ENCODE assay signal across 8 cellular contexts in genomic region chr3:190617185-190617584, GRCh38.
DNase-seq lines count a peak whose midpoint lies in the region; ATAC-seq, FAIRE-seq and TF ChIP-seq lines count a peak whose summit lies in the region.

No MANE protein-coding gene starts in this region.

- TF ChIP-seq CTCF in CD14-positive monocyte (IDR thresholded peaks at IDR 0.05) (no peak), neural crest cell (conservative IDR thresholded peaks at IDR 0.05) (no peak), kidney (IDR thresholded peaks at IDR 0.05; ENCODE audit: borderline replicate concordance, extremely low read depth, insufficient read depth) (no peak)

- intact Hi-C loops in CD14-positive monocyte (cut with micrococcal nuclease) (loop anchor here in 1 of 2 donors (2.0 to 5.0 kb wide), 2 partner anchors 30 to 50 kb away; no protein-coding TSS in a partner anchor), kidney (cut with DNase I) (no loop called here)

- peak overlapping the region in 1 of 2 donors; percentile 69 for H3K4me3 Mint-ChIP-seq in CD14-positive monocyte
- peak overlapping the region; percentile 65 to 79 for H3K4me3 Mint-ChIP-seq in activated T-cell treated with anti-CD3 and anti-CD28 coated beads, Interleukin-2, amount 50 U/mL, for 72 hours
- no peak overlapping the region for H3K4me3 Mint-ChIP-seq in neural crest cell

- no peaks in the 10 kb centered on the region for H3K9me3 ChIP-seq in kidney (ENCODE audit: control insufficient read depth in 1 of 2, low read length in 2 of 2)

- H3K36me3 Mint-ChIP-seq in CD14-positive monocyte (peaks cover 7 to 10% of the 10 kb centered on the region in 2 donors), neural crest cell (ENCODE audit: low read depth) (no peaks in the 10 kb centered on the region)
- H3K36me3 Mint-ChIP-seq in activated T-cell treated with anti-CD3 and anti-CD28 coated beads, Interleukin-2, amount 50 U/mL, for 72 hours (ENCODE audit: insufficient read depth in 2 of 2) = peaks cover 8 to 17% of the 10 kb centered on the region in 2 donors

- ATAC-seq in GM19372 (IDR thresholded peaks at IDR 0.05; ENCODE audit: low read depth, unreplicated experiment) (peak; percentile 81), HG03460 (IDR thresholded peaks at IDR 0.05; ENCODE audit: unreplicated experiment) (peak; percentile 86)
- ATAC-seq in activated T-cell treated with anti-CD3 and anti-CD28 coated beads, Interleukin-2, amount 50 U/mL, for 72 hours (replicated peaks in 1 of 2) = peak; percentile 69 to 75

- no peak for FAIRE-seq in kidney (lab: Jason Lieb, UNC)

- no peak overlapping the region for H3K4me3 ChIP-seq in kidney (ENCODE audit: low read length in 2 of 2)

- no peaks in the 10 kb centered on the region for H3K36me3 ChIP-seq in kidney (ENCODE audit: control insufficient read depth in 1 of 2, insufficient read depth in 2 of 2, low read length in 2 of 2)

- peaks cover 67% of the 10 kb centered on the region for H3K4me1 Mint-ChIP-seq in CD14-positive monocyte
- peaks cover 74% of the 10 kb centered on the region for H3K4me1 Mint-ChIP-seq in activated T-cell treated with anti-CD3 and anti-CD28 coated beads, Interleukin-2, amount 50 U/mL, for 72 hours (ENCODE audit: low read depth)
- peaks cover 21% of the 10 kb centered on the region for H3K4me1 Mint-ChIP-seq in neural crest cell

- H3K9me3 Mint-ChIP-seq in CD14-positive monocyte (peaks cover 0 to 4% (median 0%) of the 10 kb centered on the region in 7 donors), neural crest cell (no peaks in the 10 kb centered on the region)
- H3K9me3 Mint-ChIP-seq in activated T-cell treated with anti-CD3 and anti-CD28 coated beads, Interleukin-2, amount 50 U/mL, for 72 hours = peaks cover 0 to 5% of the 10 kb centered on the region in 2 donors

- no peaks in the 10 kb centered on the region for H3K4me1 ChIP-seq in kidney (ENCODE audit: control insufficient read depth in 1 of 2, insufficient read depth in 1 of 2, low read depth in 1 of 2, low read length in 2 of 2)

- DNase-seq in CD14-positive monocyte (ENCODE audit: low spot score) = peak; percentile 90
- peak; percentile 50 to 63 for DNase-seq in activated T-cell treated with anti-CD3 and anti-CD28 coated beads, Interleukin-2, amount 50 U/mL, for 72 hours
- DNase-seq in neural crest cell (ENCODE audit: low read depth, low spot score) = no peak
- DNase-seq in kidney = no peak
- no peak for DNase-seq in NCI-H345 (lab: John Stamatoyannopoulos, UW)
- no peak for DNase-seq in SHP77 treated with DMSO at 0.1 percent for 48 hours (lab: John Stamatoyannopoulos, UW)

- peak overlapping the region; percentile 90 to 98 (median 97) for H3K27ac Mint-ChIP-seq in CD14-positive monocyte
- H3K27ac Mint-ChIP-seq in activated T-cell treated with anti-CD3 and anti-CD28 coated beads, Interleukin-2, amount 50 U/mL, for 72 hours = peak overlapping the region; percentile 99
- peak overlapping the region; percentile 0 for H3K27ac Mint-ChIP-seq in neural crest cell (ENCODE audit: unreplicated experiment)

- no peak overlapping the region for H3K27ac ChIP-seq in kidney (ENCODE audit: low read depth in 2 of 2, low read length in 2 of 2)

- peaks cover 0 to 2% (median 0%) of the 10 kb centered on the region in 3 donors for H3K27me3 Mint-ChIP-seq in CD14-positive monocyte (ENCODE audit: low read depth in 3 of 3)
- H3K27me3 Mint-ChIP-seq in activated T-cell treated with anti-CD3 and anti-CD28 coated beads, Interleukin-2, amount 50 U/mL, for 72 hours (ENCODE audit: low read depth) = no peaks in the 10 kb centered on the region
- H3K27me3 Mint-ChIP-seq in neural crest cell (ENCODE audit: low read depth) = peaks cover 44% of the 10 kb centered on the region

- no peak overlapping the region for H3K9ac ChIP-seq in kidney (ENCODE audit: low read length in 2 of 2)

Comparison
In these comparisons a context has a peak if more than half of its experiments do, and no peak if none do; other contexts are left out.
1. DNase-seq: peak in CD14-positive monocyte (single experiment) and activated T-cell treated with anti-CD3 and anti-CD28 coated beads, Interleukin-2, amount 50 U/mL, for 72 hours (2 of 2); none in neural crest cell (single experiment), kidney (single experiment), NCI-H345 (single experiment) and SHP77 treated with DMSO at 0.1 percent for 48 hours (single experiment).
2. H3K27ac Mint-ChIP-seq: peak in every context shown above with its lines; median percentile 99 in activated T-cell treated with anti-CD3 and anti-CD28 coated beads, Interleukin-2, amount 50 U/mL, for 72 hours; 97 in CD14-positive monocyte; 0 in neural crest cell.
3. Peak in every context shown above with its lines, with median percentiles within 50 percentile points of each other: ATAC-seq.